ENCODE assay signal across 1 cellular context in the genomic region with DNA sequence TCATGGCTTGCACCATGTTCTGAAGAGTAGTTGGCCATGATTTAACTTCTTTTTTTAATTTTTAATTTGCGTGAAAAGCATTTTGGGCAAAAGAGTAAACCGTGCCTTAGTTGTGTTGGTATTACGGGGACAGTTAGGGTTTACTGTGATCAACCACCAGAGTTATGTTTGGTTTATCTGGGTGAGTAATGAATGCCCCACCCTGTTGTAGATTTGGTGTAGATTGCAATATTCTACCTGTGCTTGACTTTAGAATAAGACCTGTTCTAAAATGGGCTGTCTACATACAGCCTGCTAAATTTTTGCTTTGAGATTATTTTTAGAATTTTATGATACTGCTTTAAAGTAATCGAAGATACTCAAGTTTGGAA.
TF ChIP-seq lines count a peak whose summit lies in the region.

No MANE protein-coding gene starts in this region.

TF ChIP-seq in IMR-90, 13 proteins besides CTCF, POLR2A, EP300 and RAD21 (continued from another document):
- TF ChIP-seq CEBPB (IDR thresholded peaks at IDR 0.05; ENCODE audit: low read depth, low read length) (no peak), MAZ (IDR thresholded peaks at IDR 0.05; ENCODE audit: borderline replicate concordance, low read depth, low read length) (no peak), FOS (IDR thresholded peaks at IDR 0.05; ENCODE audit: low read depth, low read length) (no peak), BHLHE40 (IDR thresholded peaks at IDR 0.05; ENCODE audit: low read depth, low read length) (no peak), RCOR1 (IDR thresholded peaks at IDR 0.05; ENCODE audit: insufficient replicate concordance, low read length) (no peak), NFE2L2 (IDR thresholded peaks at IDR 0.05; ENCODE audit: low read depth, low read length) (no peak), MAFK (IDR thresholded peaks at IDR 0.05; ENCODE audit: low read depth, low read length) (no peak)
- TF ChIP-seq, protein P1, sequence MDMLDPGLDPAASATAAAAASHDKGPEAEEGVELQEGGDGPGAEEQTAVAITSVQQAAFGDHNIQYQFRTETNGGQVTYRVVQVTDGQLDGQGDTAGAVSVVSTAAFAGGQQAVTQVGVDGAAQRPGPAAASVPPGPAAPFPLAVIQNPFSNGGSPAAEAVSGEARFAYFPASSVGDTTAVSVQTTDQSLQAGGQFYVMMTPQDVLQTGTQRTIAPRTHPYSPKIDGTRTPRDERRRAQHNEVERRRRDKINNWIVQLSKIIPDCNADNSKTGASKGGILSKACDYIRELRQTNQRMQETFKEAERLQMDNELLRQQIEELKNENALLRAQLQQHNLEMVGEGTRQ (IDR thresholded peaks at IDR 0.05; ENCODE audit: low read depth, low read length): no peak
TF ChIP-seq in IMR-90: peak in this region for 0.
